ENCODE assay signal across 1 cellular context in genomic region chr12:111792155-111792876, GRCh38.
TF ChIP-seq lines count a peak whose summit lies in the region.

No MANE protein-coding gene starts in this region.

TF ChIP-seq in GM23338, 12 proteins besides CTCF, POLR2A, EP300 and RAD21 (continued from another document):
- TF ChIP-seq ZNF462 (CRISPR knock-in tag; IDR thresholded peaks at IDR 0.05) (no peak), CREB1 (CRISPR knock-in tag; IDR thresholded peaks at IDR 0.05; ENCODE audit: low read depth) (no peak), STAT1 (IDR thresholded peaks at IDR 0.05; ENCODE audit: unreplicated experiment) (no peak), ZNF114 (CRISPR knock-in tag; IDR thresholded peaks at IDR 0.05) (no peak), EZH2phosphoT487 (IDR thresholded peaks at IDR 0.05; ENCODE audit: unreplicated experiment) (no peak)
- TF ChIP-seq, protein P1, sequence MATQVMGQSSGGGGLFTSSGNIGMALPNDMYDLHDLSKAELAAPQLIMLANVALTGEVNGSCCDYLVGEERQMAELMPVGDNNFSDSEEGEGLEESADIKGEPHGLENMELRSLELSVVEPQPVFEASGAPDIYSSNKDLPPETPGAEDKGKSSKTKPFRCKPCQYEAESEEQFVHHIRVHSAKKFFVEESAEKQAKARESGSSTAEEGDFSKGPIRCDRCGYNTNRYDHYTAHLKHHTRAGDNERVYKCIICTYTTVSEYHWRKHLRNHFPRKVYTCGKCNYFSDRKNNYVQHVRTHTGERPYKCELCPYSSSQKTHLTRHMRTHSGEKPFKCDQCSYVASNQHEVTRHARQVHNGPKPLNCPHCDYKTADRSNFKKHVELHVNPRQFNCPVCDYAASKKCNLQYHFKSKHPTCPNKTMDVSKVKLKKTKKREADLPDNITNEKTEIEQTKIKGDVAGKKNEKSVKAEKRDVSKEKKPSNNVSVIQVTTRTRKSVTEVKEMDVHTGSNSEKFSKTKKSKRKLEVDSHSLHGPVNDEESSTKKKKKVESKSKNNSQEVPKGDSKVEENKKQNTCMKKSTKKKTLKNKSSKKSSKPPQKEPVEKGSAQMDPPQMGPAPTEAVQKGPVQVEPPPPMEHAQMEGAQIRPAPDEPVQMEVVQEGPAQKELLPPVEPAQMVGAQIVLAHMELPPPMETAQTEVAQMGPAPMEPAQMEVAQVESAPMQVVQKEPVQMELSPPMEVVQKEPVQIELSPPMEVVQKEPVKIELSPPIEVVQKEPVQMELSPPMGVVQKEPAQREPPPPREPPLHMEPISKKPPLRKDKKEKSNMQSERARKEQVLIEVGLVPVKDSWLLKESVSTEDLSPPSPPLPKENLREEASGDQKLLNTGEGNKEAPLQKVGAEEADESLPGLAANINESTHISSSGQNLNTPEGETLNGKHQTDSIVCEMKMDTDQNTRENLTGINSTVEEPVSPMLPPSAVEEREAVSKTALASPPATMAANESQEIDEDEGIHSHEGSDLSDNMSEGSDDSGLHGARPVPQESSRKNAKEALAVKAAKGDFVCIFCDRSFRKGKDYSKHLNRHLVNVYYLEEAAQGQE (IDR thresholded peaks at IDR 0.05; ENCODE audit: unreplicated experiment), result no peak
